In genomic region chr7:80014507-80014906, GRCh38 we compare ENCODE assay signal across 12 cellular contexts.
DNase-seq lines count a peak whose midpoint lies in the region; ATAC-seq and TF ChIP-seq lines count a peak whose summit lies in the region.
"Had no signal": no experiment of that assay in that cellular context is flagged by ENCODE, and none has a peak within 500 bp of the region (broad histone marks: within the 10 kb centered on the region; RNA-seq: fewer than 3 reads in every experiment).

No MANE protein-coding gene starts in this region.

- intact Hi-C loops in mammary epithelial cell (cut with micrococcal nuclease), result no loop called here
- intact Hi-C loops in activated CD8-positive, alpha-beta T cell treated with anti-CD3 and anti-CD28 coated beads for 36 hours (cut with micrococcal nuclease), result no loop called here
- intact Hi-C loops in CD8-positive, alpha-beta T cell (cut with DNase I, micrococcal nuclease), result no loop called here

- H3K4me1 ChIP-seq in mammary epithelial cell (ENCODE audit: insufficient read depth, low read length), result no peaks in the 10 kb centered on the region
- peaks cover 5% of the 10 kb centered on the region for H3K4me1 ChIP-seq in CD8-positive, alpha-beta T cell (ENCODE audit: insufficient read depth, low read length)

- peaks cover 5% of the 10 kb centered on the region for H3K27me3 ChIP-seq in mammary epithelial cell (ENCODE audit: insufficient read depth, low read length)
- H3K27me3 ChIP-seq in CD8-positive, alpha-beta T cell (ENCODE audit: insufficient read depth, low read length), result no peaks in the 10 kb centered on the region

- H4K20me1 ChIP-seq in mammary epithelial cell (ENCODE audit: insufficient read depth, low read length), result no peaks in the 10 kb centered on the region

- H3K4me1 Mint-ChIP-seq in activated CD8-positive, alpha-beta T cell treated with anti-CD3 and anti-CD28 coated beads for 36 hours (ENCODE audit: low read depth), result no peaks in the 10 kb centered on the region
- H3K4me1 Mint-ChIP-seq in CD8-positive, alpha-beta T cell (ENCODE audit: low read depth), result no peaks in the 10 kb centered on the region
- H3K4me1 Mint-ChIP-seq: naive thymus-derived CD4-positive, alpha-beta T cell had no signal

- H3K27me3 Mint-ChIP-seq in activated CD8-positive, alpha-beta T cell treated with anti-CD3 and anti-CD28 coated beads for 36 hours, result no peaks in the 10 kb centered on the region
- H3K27me3 Mint-ChIP-seq in CD8-positive, alpha-beta T cell (ENCODE audit: low read depth), result no peaks in the 10 kb centered on the region
- H3K27me3 Mint-ChIP-seq: naive thymus-derived CD4-positive, alpha-beta T cell; stimulated activated naive CD8-positive, alpha-beta T cell treated with anti-CD3 and anti-CD28 coated beads, Interleukin-15, Interleukin-2, amounts not matched to agents 100 ng/mL and 50 ng/mL, for 24 hours had no signal

- H3K27ac Mint-ChIP-seq in activated CD8-positive, alpha-beta T cell treated with anti-CD3 and anti-CD28 coated beads for 36 hours, result no peak overlapping the region
- H3K27ac Mint-ChIP-seq in CD8-positive, alpha-beta T cell, result no peak overlapping the region
- H3K27ac Mint-ChIP-seq: activated T-helper 1 cell treated with anti-CD3 and anti-CD28 coated beads, Interleukin-12 subunit alpha, Interleukin-12 subunit beta, Interleukin-2, Interleukin-4 antibody, amounts not matched to agents 30 ng/mL and 10 ng/mL and 1 ng/mL, durations not matched to agents 14 hours and 24 hours and 36 hours; naive thymus-derived CD4-positive, alpha-beta T cell; stimulated activated naive CD8-positive, alpha-beta T cell treated with anti-CD3 and anti-CD28 coated beads, Interleukin-15, Interleukin-2, amounts not matched to agents 100 ng/mL and 50 ng/mL, for 24 hours had no signal

- H3K4me3 Mint-ChIP-seq in activated CD8-positive, alpha-beta T cell treated with anti-CD3 and anti-CD28 coated beads for 36 hours, result no peak overlapping the region
- H3K4me3 Mint-ChIP-seq in CD8-positive, alpha-beta T cell, result no peak overlapping the region
- H3K4me3 Mint-ChIP-seq: activated T-helper 1 cell treated with anti-CD3 and anti-CD28 coated beads, Interleukin-12 subunit alpha, Interleukin-12 subunit beta, Interleukin-2, Interleukin-4 antibody, amounts not matched to agents 30 ng/mL and 10 ng/mL and 1 ng/mL, durations not matched to agents 14 hours and 24 hours and 36 hours; naive thymus-derived CD4-positive, alpha-beta T cell; stimulated activated naive CD8-positive, alpha-beta T cell treated with anti-CD3 and anti-CD28 coated beads, Interleukin-15, Interleukin-2, amounts not matched to agents 100 ng/mL and 50 ng/mL, for 24 hours had no signal

- DNase-seq in EH (ENCODE audit: low read depth) (peak; percentile 63), M059J (ENCODE audit: low read depth) (peak; percentile 83), mammary epithelial cell (peak; percentile 1), kidney glomerular epithelial cell (lab: John Stamatoyannopoulos, UW) (peak; percentile 11), COLO668 (lab: John Stamatoyannopoulos, UW; ENCODE audit: unreplicated experiment) (no peak)
- no peak for DNase-seq in activated CD8-positive, alpha-beta T cell treated with anti-CD3 and anti-CD28 coated beads for 36 hours
- no peak for DNase-seq in CD8-positive, alpha-beta T cell
- DNase-seq: naive thymus-derived CD4-positive, alpha-beta T cell; NCI-H2081 treated with DMSO at 0.1 percent for 48 hours had no signal

- in situ Hi-C loops in mammary epithelial cell (cut with MboI; ENCODE audit: low sequenced_read_pairs in 2 of 2), result loop anchor here in 1 of 2 donors (25.0 kb wide), 1 partner anchor 202 kb away; no protein-coding TSS in a partner anchor

- H3K27ac ChIP-seq in mammary epithelial cell (ENCODE audit: insufficient read depth, low read depth, low read length), result no peak overlapping the region
- no peak overlapping the region for H3K27ac ChIP-seq in CD8-positive, alpha-beta T cell (ENCODE audit: low read depth, low read length)

- no peaks in the 10 kb centered on the region for H3K36me3 ChIP-seq in mammary epithelial cell (ENCODE audit: insufficient read depth, low read length)
- H3K36me3 ChIP-seq in CD8-positive, alpha-beta T cell (ENCODE audit: insufficient read depth, low read length), result no peaks in the 10 kb centered on the region

- ATAC-seq in GM18909 (IDR thresholded peaks at IDR 0.05; ENCODE audit: poor library complexity, unreplicated experiment), result no peak
- no peak for ATAC-seq in activated CD8-positive, alpha-beta T cell treated with anti-CD3 and anti-CD28 coated beads for 36 hours
- no peak for ATAC-seq in CD8-positive, alpha-beta T cell
- ATAC-seq: naive thymus-derived CD4-positive, alpha-beta T cell had no signal

- H3K36me3 Mint-ChIP-seq in activated CD8-positive, alpha-beta T cell treated with anti-CD3 and anti-CD28 coated beads for 36 hours (ENCODE audit: low read depth), result no peaks in the 10 kb centered on the region
- no peaks in the 10 kb centered on the region for H3K36me3 Mint-ChIP-seq in CD8-positive, alpha-beta T cell
- H3K36me3 Mint-ChIP-seq: naive thymus-derived CD4-positive, alpha-beta T cell had no signal

- peaks cover 3% of the 10 kb centered on the region for H3K9me3 Mint-ChIP-seq in activated CD8-positive, alpha-beta T cell treated with anti-CD3 and anti-CD28 coated beads for 36 hours
- peaks cover 9% of the 10 kb centered on the region for H3K9me3 Mint-ChIP-seq in CD8-positive, alpha-beta T cell
- H3K9me3 Mint-ChIP-seq: activated T-helper 1 cell treated with anti-CD3 and anti-CD28 coated beads, Interleukin-12 subunit alpha, Interleukin-12 subunit beta, Interleukin-2, Interleukin-4 antibody, amounts not matched to agents 30 ng/mL and 10 ng/mL and 1 ng/mL, durations not matched to agents 14 hours and 24 hours and 36 hours had no signal

- no peak overlapping the region for H3K4me3 ChIP-seq in mammary epithelial cell (replicated peaks in 1 of 3; ENCODE audit: insufficient read depth in 1 of 3, low read depth in 2 of 3, low read length in 3 of 3)
- H3K4me3 ChIP-seq in CD8-positive, alpha-beta T cell (ENCODE audit: low read depth, low read length), result no peak overlapping the region

- no peaks in the 10 kb centered on the region for H3K9me3 ChIP-seq in mammary epithelial cell (replicated peaks; ENCODE audit: insufficient read depth, low read length)
- H3K9me3 ChIP-seq in CD8-positive, alpha-beta T cell (ENCODE audit: low read length), result no peaks in the 10 kb centered on the region

- no TSS peak for BruUV-seq in mammary epithelial cell (replicated peaks; lab: Mats Ljungman, UMichigan)

- peak overlapping the region; percentile 55 for H2AFZ ChIP-seq in mammary epithelial cell (ENCODE audit: low read depth, low read length)

- 68% methylated on average over 2 of the region's 2 CpGs for WGBS in mammary epithelial cell (ENCODE audit: low coverage, missing lambda C conversion rate)

- TF ChIP-seq CTCF in mammary epithelial cell (conservative IDR thresholded peaks at IDR 0.05 in 1 of 2, IDR thresholded peaks at IDR 0.05 in 1 of 2; ENCODE audit: extremely low read depth in 1 of 2, insufficient read depth in 1 of 2, low read depth in 1 of 2, low read length in 2 of 2), result no peak
- no peak for TF ChIP-seq CTCF in activated CD8-positive, alpha-beta T cell treated with anti-CD3 and anti-CD28 coated beads for 36 hours (IDR thresholded peaks at IDR 0.05)
- no peak for TF ChIP-seq CTCF in CD8-positive, alpha-beta T cell (IDR thresholded peaks at IDR 0.05)

- CTCF ChIA-PET in mammary epithelial cell (lab: Charles Lee; ENCODE audit: low non-redundant PET), result interaction anchor here (0.6 kb wide), 1 partner anchor 41 kb away, joined by 3 read pairs; no protein-coding TSS in a partner anchor
- CTCF ChIA-PET in activated CD8-positive, alpha-beta T cell treated with anti-CD3 and anti-CD28 coated beads for 36 hours (lab: Charles Lee), result no interaction called here
- CTCF ChIA-PET in CD8-positive, alpha-beta T cell (lab: Charles Lee), result interaction anchor here (1.3 kb wide), 1 partner anchor 10 kb away, joined by 4 read pairs; no protein-coding TSS in a partner anchor

- H3K4me2 ChIP-seq in mammary epithelial cell (ENCODE audit: insufficient read depth, low read depth, low read length), result peak overlapping the region; percentile 61

- dilution Hi-C loops in mammary epithelial cell (cut with HindIII; ENCODE audit: low sequenced_read_pairs), result no loop called here

- POLR2A ChIA-PET in activated CD8-positive, alpha-beta T cell treated with anti-CD3 and anti-CD28 coated beads for 36 hours (lab: Charles Lee), result no interaction called here
- POLR2A ChIA-PET in CD8-positive, alpha-beta T cell (lab: Charles Lee), result interaction anchor here (0.8 kb wide), 1 partner anchor 54 kb away, joined by 3 read pairs; no protein-coding TSS in a partner anchor

- H3K79me2 ChIP-seq in mammary epithelial cell (ENCODE audit: insufficient read depth, low read length), result no peaks in the 10 kb centered on the region

- H3K9ac ChIP-seq in mammary epithelial cell (ENCODE audit: insufficient read depth, low read length), result no peak overlapping the region

Comparison
In these comparisons a context has a peak if more than half of its experiments do, and no peak if none do; other contexts are left out.
1. DNase-seq: peak in EH (single experiment), M059J (single experiment), mammary epithelial cell (single experiment) and kidney glomerular epithelial cell (single experiment); none in activated CD8-positive, alpha-beta T cell treated with anti-CD3 and anti-CD28 coated beads for 36 hours (single experiment), COLO668 (single experiment) and CD8-positive, alpha-beta T cell (0 of 7).